Comparison of ENCODE assay signal across 14 cellular contexts in the genomic region with DNA sequence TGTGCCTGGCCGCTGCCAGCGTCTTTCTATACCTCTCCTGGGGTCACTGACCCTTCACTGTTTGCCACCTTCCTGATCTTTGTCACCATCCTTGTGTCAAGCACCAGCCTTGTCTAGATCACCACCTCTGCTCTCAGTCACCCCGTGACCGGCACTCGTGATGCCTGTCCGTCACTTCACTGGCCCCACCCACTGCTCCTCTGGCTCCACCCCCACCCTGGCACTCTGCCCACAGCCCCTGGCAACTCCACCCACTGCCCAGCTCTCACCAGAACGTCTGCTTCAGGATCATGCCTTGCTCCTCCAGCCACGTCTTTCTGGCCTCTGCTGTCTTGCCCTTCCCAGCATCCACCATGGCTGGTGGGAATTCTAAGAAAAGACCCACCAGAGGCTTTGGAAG. TPM values are rescaled to one million over a fixed set of nuclear protein-coding genes. Genes with fewer than 3 reads are reported as not detected.
DNase-seq lines count a peak whose midpoint lies in the region; ATAC-seq, FAIRE-seq and TF ChIP-seq lines count a peak whose summit lies in the region.
"Had no signal": no experiment of that assay in that cellular context is flagged by ENCODE, and none has a peak within 500 bp of the region (broad histone marks: within the 10 kb centered on the region; RNA-seq: fewer than 3 reads in every experiment).

No MANE protein-coding gene starts in this region.

- no peaks in the 10 kb centered on the region for H3K9me3 ChIP-seq in K562 (replicated peaks; ENCODE audit: control insufficient read depth, insufficient read depth, low read depth, low read length)

- peaks cover 52% of the 10 kb centered on the region for H3K36me3 Mint-ChIP-seq in GM23338 (ENCODE audit: low read depth)

- H3K4me3 ChIP-seq in GM23338 (no peak overlapping the region), K562 (no peak overlapping the region)

- WGBS in K562 (ENCODE audit: insufficient coverage, low coverage, missing lambda C conversion rate) = 63% methylated on average over 6 of the region's 8 CpGs

- no peak for TF ChIP-seq RAD21 in K562 (CRISPR knock-in tag; conservative IDR thresholded peaks at IDR 0.05 in 1 of 2, IDR thresholded peaks at IDR 0.05 in 1 of 2)

- H3K79me2 ChIP-seq in GM23338 (replicated peaks; ENCODE audit: insufficient read depth) = no peaks in the 10 kb centered on the region
- H3K79me2 ChIP-seq in K562 (ENCODE audit: control insufficient read depth, insufficient read depth, low read length) = no peaks in the 10 kb centered on the region

- DNase-seq in activated CD4-positive, alpha-beta T cell treated with anti-CD3 and anti-CD28 coated beads, Interleukin-2, amount 50 U/mL, for 48 hours = peak; percentile 30 to 36
- DNase-seq in activated CD4-positive, alpha-beta T cell treated with anti-CD3 and anti-CD28 coated beads for 1 hour = no peak
- DNase-seq in GM23338 (ENCODE audit: low spot score) (peak; percentile 29), K562 (ENCODE audit: extremely low read depth in 1 of 4, low spot score in 3 of 4) (peak in 3 of 4 experiments; percentile 14 to 51 (median 27)), NCI-H2227 treated with DMSO at 0.1 percent for 48 hours (lab: John Stamatoyannopoulos, UW) (no peak), GM13977 (ENCODE audit: low spot score) (no peak)
- peak; percentile 19 for DNase-seq in stimulated activated CD4-positive, alpha-beta T cell treated with anti-CD3 and anti-CD28 coated beads, Interleukin-1b, Interleukin-23, amount 100 ng/mL, for 48 hours
- DNase-seq: islet precursor cell; NCI-H2107; posterior cingulate gyrus; stimulated activated naive CD4-positive, alpha-beta T cell had no signal

- ATAC-seq in GM23338 = peak; percentile 80
- peak; percentile 75 for ATAC-seq in K562
- ATAC-seq in GM18870 (IDR thresholded peaks at IDR 0.05; ENCODE audit: unreplicated experiment) = no peak

- no peaks in the 10 kb centered on the region for H3K9me1 ChIP-seq in K562 (ENCODE audit: control insufficient read depth, insufficient read depth, low read length)

- H3K27ac Mint-ChIP-seq in GM23338 = 0 out of 2 replicates have a peak overlapping the region, but pooled peaks have one; percentile 42
- H3K27ac Mint-ChIP-seq: activated T-helper 2 cell treated with anti-CD3 and anti-CD28 coated beads, Interferon-gamma antibody, Interleukin-2, Interleukin-4, amounts not matched to agents 10 μg/mL and 5 μg/mL and 100 μg/mL, durations not matched to agents 14 hours and 24 hours and 36 hours had no signal

- H3K36me3 ChIP-seq in GM23338 (ENCODE audit: insufficient read depth) = peaks cover 3% of the 10 kb centered on the region; the same call in 1 of the 2 replicates
- H3K36me3 ChIP-seq in K562 (ENCODE audit: control insufficient read depth, insufficient read depth, low read length) = peaks cover 83% of the 10 kb centered on the region; the same call in 2 of the 3 replicates

- H3K27ac ChIP-seq in GM23338 (ENCODE audit: low read depth) (no peak overlapping the region), K562 (ENCODE audit: extremely low read depth, low read depth, low read length) (no peak overlapping the region)

- H3K9ac ChIP-seq in K562 (ENCODE audit: insufficient read depth in 1 of 2, low read depth in 2 of 2, low read length in 2 of 2) = no peak overlapping the region

- peaks cover 15% of the 10 kb centered on the region for H3K27me3 Mint-ChIP-seq in GM23338 (ENCODE audit: insufficient read depth, low read depth, poor library complexity)

- H3K4me1 ChIP-seq in GM23338 (ENCODE audit: insufficient read depth) (no peaks in the 10 kb centered on the region), K562 (replicated peaks in 1 of 2; ENCODE audit: control insufficient read depth in 2 of 2, insufficient read depth in 2 of 2, low read length in 2 of 2) (peaks cover 0 to 11% of the 10 kb centered on the region in 2 experiments; a peak in 1 of 5 replicates)

- TF ChIP-seq POLR2A in K562 (conservative IDR thresholded peaks at IDR 0.05) = no peak

- intact Hi-C loops in K562 (cut with micrococcal nuclease) = no loop called here

- H3K27me3 ChIP-seq in GM23338 (ENCODE audit: insufficient read depth) = no peaks in the 10 kb centered on the region
- no peaks in the 10 kb centered on the region for H3K27me3 ChIP-seq in K562 (ENCODE audit: control insufficient read depth in 2 of 2, insufficient read depth in 2 of 2, low read length in 2 of 2)

- H3K4me3 Mint-ChIP-seq in GM23338 = no peak overlapping the region

- H4K20me1 ChIP-seq in GM23338 (replicated peaks; ENCODE audit: insufficient read depth) = no peaks in the 10 kb centered on the region
- no peaks in the 10 kb centered on the region for H4K20me1 ChIP-seq in K562 (replicated peaks; ENCODE audit: control insufficient read depth, insufficient read depth, low read length)

- POLR2A ChIA-PET in K562 (lab: Yijun Ruan, JAX) = no interaction called here

- H3K9me2 ChIP-seq in GM23338 (ENCODE audit: insufficient read depth) = no peaks in the 10 kb centered on the region

- BruUV-seq in K562 (replicated peaks; lab: Mats Ljungman, UMichigan) = no TSS peak

- CTCF ChIA-PET in K562 (lab: Yijun Ruan, JAX; ENCODE audit: low intra/inter-chr PET ratio) = no interaction called here

- FAIRE-seq in K562 (lab: Jason Lieb, UNC) = no peak
- FAIRE-seq: frontal cortex had no signal

- H3K4me2 ChIP-seq in GM23338 (no peak overlapping the region), K562 (ENCODE audit: insufficient read depth, low read length) (no peak overlapping the region)

- TF ChIP-seq CTCF in GM23338 (conservative IDR thresholded peaks at IDR 0.05; ENCODE audit: low read depth in 2 of 2) (no peak), K562 (IDR thresholded peaks at IDR 0.05 in 2 of 3, conservative IDR thresholded peaks at IDR 0.05 in 1 of 3; ENCODE audit: insufficient read depth in 2 of 3, low read depth in 1 of 3, low read length in 3 of 3) (no peak), GM13977 (IDR thresholded peaks at IDR 0.05; ENCODE audit: extremely low read depth, insufficient read depth, missing control alignments) (no peak)

- H3K4me1 Mint-ChIP-seq in GM23338 = no peaks in the 10 kb centered on the region

- H3K9me3 Mint-ChIP-seq in GM23338 = no peaks in the 10 kb centered on the region
- H3K9me3 Mint-ChIP-seq: activated T-helper 2 cell treated with anti-CD3 and anti-CD28 coated beads, Interferon-gamma antibody, Interleukin-2, Interleukin-4, amounts not matched to agents 10 μg/mL and 5 μg/mL and 100 μg/mL, durations not matched to agents 14 hours and 24 hours and 36 hours had no signal

- no peak for TF ChIP-seq EP300 in K562 (IDR thresholded peaks at IDR 0.05; ENCODE audit: low read length)

- no peaks in the 10 kb centered on the region for H3F3A ChIP-seq in GM23338 (replicated peaks; ENCODE audit: low read depth)

- H2AFZ ChIP-seq in GM23338 = no peak overlapping the region
- H2AFZ ChIP-seq in K562 (ENCODE audit: low read depth, low read length) = no peak overlapping the region

- in situ Hi-C loops in K562 (cut with MboI) (no loop called here), GM13977 (cut with MboI; ENCODE audit: low pct_unique_long_range_greater_than_20kb, low sequenced_read_pairs, unreplicated experiment) (loop anchor here (25.0 kb wide), 1 partner anchor 173 kb away; no protein-coding TSS in a partner anchor)

RNA-seq across cellular contexts. Expression of a gene that starts 24.8 kb away (rescaled TPM):
- total RNA-seq in GM23338 (2014; rRNA removed; shearing (Covaris generic)) = 2.0 and 3.4 TPM in 2 replicates
- polyA plus RNA-seq in GM23338 (2016; fragmentation: Nextera tagmentation; extraction: Ambion mirVana) = 2.9 and 4.1 TPM in 2 replicates
- 0.56 and 0.76 TPM in 2 replicates for total RNA-seq in K562 (2011; cell fraction: chromatin; rRNA removed; ENCODE audit: low replicate concordance)
- total RNA-seq in K562 (2011; cell fraction: nucleolus; rRNA removed) = 1.3 TPM in 1 of 2 replicates, not detected in the other
- 2.0 TPM in 1 of 2 replicates, not detected in the other for total RNA-seq in K562 (2011; cell fraction: nucleoplasm; rRNA removed)
- not detected in 2 replicates for total RNA-seq in K562 (2014; rRNA removed)
- not detected in 2 replicates for total RNA-seq in K562 (2014; rRNA removed; fragmentation: Illumina TruSeq; extraction: Trizol)
- not detected in 2 replicates for total RNA-seq in K562 (2015; rRNA removed; fragmentation: Illumina TruSeq; extraction: Trizol)
- 0.35 and 0.38 TPM in 2 replicates for total RNA-seq in K562 (2021)
- 0.07 and 0.35 TPM in 2 replicates for polyA plus RNA-seq in K562 (2011; rRNA removed)
- 0.10 and 0.44 TPM in 2 replicates for polyA plus RNA-seq in K562 (2011; cell fraction: cytosol; rRNA removed)
- polyA plus RNA-seq in K562 (2011; cell fraction: nucleus; rRNA removed) = 0.41 TPM in 1 of 2 replicates, not detected in the other
- polyA plus RNA-seq in K562 (2012) = 0.18 and 0.82 TPM in 2 replicates
- 1.9 TPM in 1 of 2 replicates, not detected in the other for polyA plus RNA-seq in K562 (2014; fragmentation: Illumina TruSeq; extraction: Trizol)
- not detected for polyA plus RNA-seq in K562 (2014; fragmentation: Nextera tagmentation; extraction: Ambion mirVana)
- polyA plus RNA-seq in K562 (2014; rRNA removed) = 0.27 TPM in 1 of 2 replicates, not detected in the other
- polyA minus RNA-seq in K562 (2011; rRNA and poly(A)+ RNA removed) = 0.27 TPM in 1 of 2 replicates, not detected in the other
- polyA minus RNA-seq in K562 (2011; cell fraction: cytosol; rRNA and poly(A)+ RNA removed) = not detected in 2 replicates
- not detected in 2 replicates for polyA minus RNA-seq in K562 (2011; cell fraction: nucleus; rRNA and poly(A)+ RNA removed)

RNA-seq across cellular contexts. Expression of a gene that starts 34.7 kb away (rescaled TPM):
- 75.0 and 79.3 TPM in 2 replicates for total RNA-seq in GM23338 (2014; rRNA removed; shearing (Covaris generic))
- 96.9 and 122 TPM in 2 replicates for polyA plus RNA-seq in GM23338 (2016; fragmentation: Nextera tagmentation; extraction: Ambion mirVana)
- total RNA-seq in K562 (2011; cell fraction: chromatin; rRNA removed; ENCODE audit: low replicate concordance) = 141 and 259 TPM in 2 replicates
- total RNA-seq in K562 (2011; cell fraction: nucleolus; rRNA removed) = 126 and 137 TPM in 2 replicates
- total RNA-seq in K562 (2011; cell fraction: nucleoplasm; rRNA removed) = 101 and 111 TPM in 2 replicates
- total RNA-seq in K562 (2014; rRNA removed) = 111 and 114 TPM in 2 replicates
- total RNA-seq in K562 (2014; rRNA removed; fragmentation: Illumina TruSeq; extraction: Trizol) = 50.7 and 65.3 TPM in 2 replicates
- total RNA-seq in K562 (2015; rRNA removed; fragmentation: Illumina TruSeq; extraction: Trizol) = 70.4 and 75.5 TPM in 2 replicates
- total RNA-seq in K562 (2021) = 83.0 and 87.6 TPM in 2 replicates
- 49.9 and 74.6 TPM in 2 replicates for polyA plus RNA-seq in K562 (2011; rRNA removed)
- 47.6 and 48.1 TPM in 2 replicates for polyA plus RNA-seq in K562 (2011; cell fraction: cytosol; rRNA removed)
- polyA plus RNA-seq in K562 (2011; cell fraction: nucleus; rRNA removed) = 197 and 264 TPM in 2 replicates
- 97.1 and 97.7 TPM in 2 replicates for polyA plus RNA-seq in K562 (2012)
- 71.1 and 75.8 TPM in 2 replicates for polyA plus RNA-seq in K562 (2014; fragmentation: Illumina TruSeq; extraction: Trizol)
- polyA plus RNA-seq in K562 (2014; fragmentation: Nextera tagmentation; extraction: Ambion mirVana) = 10 to 100 TPM in 1 of 2 experiments, 1 to 10 TPM in 1; 9.6 to 11.0 TPM
- 82.1 and 101 TPM in 2 replicates for polyA plus RNA-seq in K562 (2014; rRNA removed)
- polyA minus RNA-seq in K562 (2011; rRNA and poly(A)+ RNA removed) = 59.9 and 62.9 TPM in 2 replicates
- 33.3 and 44.0 TPM in 2 replicates for polyA minus RNA-seq in K562 (2011; cell fraction: cytosol; rRNA and poly(A)+ RNA removed)
- 75.4 and 82.3 TPM in 2 replicates for polyA minus RNA-seq in K562 (2011; cell fraction: nucleus; rRNA and poly(A)+ RNA removed)

RNA-seq across cellular contexts. Expression of a gene that starts 35.1 kb away (rescaled TPM):
- 9.1 and 10.6 TPM in 2 replicates for total RNA-seq in GM23338 (2014; rRNA removed; shearing (Covaris generic))
- polyA plus RNA-seq in GM23338 (2016; fragmentation: Nextera tagmentation; extraction: Ambion mirVana) (2.9 and 4.2 TPM in 2 replicates), K562 (2011; rRNA removed) (0.06 and 0.09 TPM in 2 replicates), K562 (2014; fragmentation: Illumina TruSeq; extraction: Trizol) (0.33 and 0.58 TPM in 2 replicates), K562 (2014; fragmentation: Nextera tagmentation; extraction: Ambion mirVana) (under 1 TPM in 1 of 2 experiments, not detected in 1; 0.04 TPM), K562 (2014; rRNA removed) (0.82 and 0.94 TPM in 2 replicates)
- 0.35 and 0.74 TPM in 2 replicates for total RNA-seq in K562 (2011; cell fraction: chromatin; rRNA removed; ENCODE audit: low replicate concordance)
- total RNA-seq in K562 (2011; cell fraction: nucleolus; rRNA removed) = 0.53 and 1.0 TPM in 2 replicates
- 0.29 and 1.9 TPM in 2 replicates for total RNA-seq in K562 (2011; cell fraction: nucleoplasm; rRNA removed)
- total RNA-seq in K562 (2014; rRNA removed) (0.50 and 0.73 TPM in 2 replicates), K562 (2014; rRNA removed; fragmentation: Illumina TruSeq; extraction: Trizol) (0.11 and 0.13 TPM in 2 replicates), K562 (2015; rRNA removed; fragmentation: Illumina TruSeq; extraction: Trizol) (0.11 and 0.36 TPM in 2 replicates), K562 (2021) (1.4 TPM in 2 replicates)
- 0.21 and 0.57 TPM in 2 replicates for polyA plus RNA-seq in K562 (2011; cell fraction: cytosol; rRNA removed)
- 0.15 and 0.51 TPM in 2 replicates for polyA plus RNA-seq in K562 (2011; cell fraction: nucleus; rRNA removed)
- 1.8 and 2.8 TPM in 2 replicates for polyA plus RNA-seq in K562 (2012)
- polyA minus RNA-seq in K562 (2011; rRNA and poly(A)+ RNA removed) = 0.09 and 0.11 TPM in 2 replicates
- 0.73 and 1.7 TPM in 2 replicates for polyA minus RNA-seq in K562 (2011; cell fraction: cytosol; rRNA and poly(A)+ RNA removed)
- polyA minus RNA-seq in K562 (2011; cell fraction: nucleus; rRNA and poly(A)+ RNA removed) = 0.40 and 0.44 TPM in 2 replicates

Comparison
In these comparisons a context has a peak if more than half of its experiments do, and no peak if none do; other contexts are left out.
1. DNase-seq: peak in activated CD4-positive, alpha-beta T cell treated with anti-CD3 and anti-CD28 coated beads, Interleukin-2, amount 50 U/mL, for 48 hours (2 of 2), GM23338 (single experiment), K562 (3 of 4) and stimulated activated CD4-positive, alpha-beta T cell treated with anti-CD3 and anti-CD28 coated beads, Interleukin-1b, Interleukin-23, amount 100 ng/mL, for 48 hours (single experiment); none in activated CD4-positive, alpha-beta T cell treated with anti-CD3 and anti-CD28 coated beads for 1 hour (single experiment), NCI-H2227 treated with DMSO at 0.1 percent for 48 hours (single experiment) and GM13977 (single experiment).